Comparison of ENCODE assay signal across 20 cellular contexts in the genomic region with DNA sequence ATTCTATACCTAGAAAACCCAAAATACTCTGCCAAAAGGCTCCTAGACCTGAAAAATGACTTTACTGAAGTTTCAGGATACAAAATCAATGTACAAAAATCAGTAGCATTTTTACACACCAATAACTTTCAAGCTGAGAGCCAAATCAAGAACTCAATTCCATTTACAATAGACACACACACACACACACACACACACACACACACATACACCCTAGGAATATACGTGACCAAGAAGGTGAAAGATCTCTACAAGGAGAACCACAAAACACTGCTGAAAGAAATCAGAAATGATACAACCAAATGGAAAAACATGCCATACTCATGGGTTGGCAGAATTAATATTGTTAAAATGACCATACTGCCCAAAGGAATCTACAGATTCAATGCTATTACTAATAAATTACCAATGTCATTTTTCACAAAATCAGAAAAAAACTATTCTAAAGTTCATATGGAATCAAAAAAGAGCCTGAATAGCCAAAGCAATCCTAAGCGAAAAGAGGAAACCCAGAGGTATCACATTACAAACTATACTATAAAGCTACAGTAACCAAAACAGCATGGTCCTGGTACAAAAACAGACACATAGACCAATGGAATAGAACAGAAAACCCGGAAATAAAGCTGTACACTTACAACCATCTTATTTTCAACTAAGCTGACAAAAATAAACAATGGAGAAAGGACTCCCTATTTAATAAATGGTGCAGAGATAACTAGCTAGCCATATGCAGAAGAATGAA.
DNase-seq lines count a peak whose midpoint lies in the region; TF ChIP-seq lines count a peak whose summit lies in the region.
"Had no signal": no experiment of that assay in that cellular context is flagged by ENCODE, and none has a peak within 500 bp of the region (broad histone marks: within the 10 kb centered on the region; RNA-seq: fewer than 3 reads in every experiment).

No MANE protein-coding gene starts in this region.

- no peaks in the 10 kb centered on the region for H3K79me2 ChIP-seq in ACC112 (ENCODE audit: control insufficient read depth, insufficient read depth, low read length, unreplicated experiment)

- H3K36me3 Mint-ChIP-seq in HFFc6 (ENCODE audit: low read depth) (peaks cover 22% of the 10 kb centered on the region), nephron progenitor cell (ENCODE audit: low read depth) (peaks cover 38% of the 10 kb centered on the region)
- H3K36me3 Mint-ChIP-seq in dendritic cell treated with granulocyte-macrophage colony-stimulating factor and Interleukin-4, amounts not matched to agents 40 ng/mL and 50 ng/mL, for 4 days (ENCODE audit: low read depth), result peaks cover 33% of the 10 kb centered on the region

- peaks cover 15% of the 10 kb centered on the region; the same call in 1 of the 2 replicates for H3K36me3 ChIP-seq in ACC112 (ENCODE audit: insufficient read depth, low read length)
- H3K36me3 ChIP-seq in neutrophil, result no peaks in the 10 kb centered on the region

- DNase-seq in HFFc6 (no peak), NCI-H226 (no peak), NCI-H82 treated with DMSO at 0.1 percent for 48 hours (lab: John Stamatoyannopoulos, UW; ENCODE audit: unreplicated experiment) (no peak), nephron progenitor cell (no peak)
- DNase-seq in activated naive CD4-positive, alpha-beta T cell (lab: John Stamatoyannopoulos, UW), result no peak
- DNase-seq: 8988T; C1 segment of cervical spinal cord; Calu3; CD8-positive, alpha-beta memory T cell; KBM-7; MM.1S; NCI-H1048; NCI-H1417 treated with DMSO at 0.1 percent for 48 hours; NCI-H187; NCI-H446 treated with DMSO at 0.1 percent for 48 hours; NCI-H526 treated with DMSO at 0.1 percent for 48 hours had no signal

- intact Hi-C loops in dendritic cell treated with granulocyte-macrophage colony-stimulating factor and Interleukin-4, amounts not matched to agents 40 ng/mL and 50 ng/mL, for 4 days (cut with micrococcal nuclease), result no loop called here

- H3K4me1 ChIP-seq in ACC112 (ENCODE audit: control insufficient read depth, insufficient read depth, low read length, unreplicated experiment), result peaks cover 16% of the 10 kb centered on the region
- H3K4me1 ChIP-seq in neutrophil (ENCODE audit: control insufficient read depth in 1 of 2, insufficient read depth in 1 of 2, low read depth in 1 of 2, low read length in 1 of 2), result peaks cover 78 to 81% of the 10 kb centered on the region in 2 experiments

- H3K27ac ChIP-seq in ACC112 (ENCODE audit: low read depth, low read length) (peak overlapping the region; percentile 74), neutrophil (peak overlapping the region; percentile 92)
- H3K27ac ChIP-seq: RWPE1 had no signal

- H3K27me3 ChIP-seq in ACC112 (ENCODE audit: insufficient read depth, low read length) (no peaks in the 10 kb centered on the region), neutrophil (no peaks in the 10 kb centered on the region)

- peak overlapping the region; percentile 81 for H3K27ac Mint-ChIP-seq in HFFc6
- H3K27ac Mint-ChIP-seq in dendritic cell treated with granulocyte-macrophage colony-stimulating factor and Interleukin-4, amounts not matched to agents 40 ng/mL and 50 ng/mL, for 4 days, result peak overlapping the region; percentile 33
- no peak overlapping the region for H3K27ac Mint-ChIP-seq in nephron progenitor cell
- H3K27ac Mint-ChIP-seq: CD8-positive, alpha-beta memory T cell had no signal

- H3K9me3 Mint-ChIP-seq in HFFc6 (peaks cover 11% of the 10 kb centered on the region; the same call in 1 of the 2 replicates), nephron progenitor cell (peaks cover 29% of the 10 kb centered on the region)
- H3K9me3 Mint-ChIP-seq in dendritic cell treated with granulocyte-macrophage colony-stimulating factor and Interleukin-4, amounts not matched to agents 40 ng/mL and 50 ng/mL, for 4 days, result peaks cover 11% of the 10 kb centered on the region

- no peaks in the 10 kb centered on the region for H3K9me3 ChIP-seq in neutrophil

- no peak overlapping the region for H2AFZ ChIP-seq in ACC112 (ENCODE audit: low read length, unreplicated experiment)

- TF ChIP-seq CTCF in HFFc6 (IDR thresholded peaks at IDR 0.05), result no peak
- TF ChIP-seq CTCF in neutrophil (IDR thresholded peaks at IDR 0.05), result no peak
- TF ChIP-seq CTCF in nephron progenitor cell (IDR thresholded peaks at IDR 0.05), result no peak

- H3K27me3 Mint-ChIP-seq in HFFc6 (ENCODE audit: insufficient read depth) (no peaks in the 10 kb centered on the region; the same call in 1 of the 2 replicates), nephron progenitor cell (ENCODE audit: low read depth, poor library complexity) (no peaks in the 10 kb centered on the region)
- no peaks in the 10 kb centered on the region for H3K27me3 Mint-ChIP-seq in dendritic cell treated with granulocyte-macrophage colony-stimulating factor and Interleukin-4, amounts not matched to agents 40 ng/mL and 50 ng/mL, for 4 days
- H3K27me3 Mint-ChIP-seq: CD8-positive, alpha-beta memory T cell had no signal

- H3K4me3 Mint-ChIP-seq in HFFc6 (peak overlapping the region; percentile 6; the same call in 1 of the 2 replicates), nephron progenitor cell (no peak overlapping the region)
- no peak overlapping the region for H3K4me3 Mint-ChIP-seq in dendritic cell treated with granulocyte-macrophage colony-stimulating factor and Interleukin-4, amounts not matched to agents 40 ng/mL and 50 ng/mL, for 4 days
- H3K4me3 Mint-ChIP-seq: CD8-positive, alpha-beta memory T cell had no signal

- peak overlapping the region; percentile 45; the same call in 1 of the 2 replicates for H3K4me3 ChIP-seq in ACC112 (ENCODE audit: low read depth, low read length)
- H3K4me3 ChIP-seq in neutrophil (ENCODE audit: low read depth in 1 of 2, low read length in 1 of 2), result peak overlapping the region in 1 of 2 experiments; percentile 47

- H3K4me1 Mint-ChIP-seq in HFFc6 (ENCODE audit: low read depth), result peaks cover 18% of the 10 kb centered on the region
- peaks cover 16% of the 10 kb centered on the region for H3K4me1 Mint-ChIP-seq in dendritic cell treated with granulocyte-macrophage colony-stimulating factor and Interleukin-4, amounts not matched to agents 40 ng/mL and 50 ng/mL, for 4 days (ENCODE audit: low read depth)
- H3K4me1 Mint-ChIP-seq in nephron progenitor cell, result no peaks in the 10 kb centered on the region
